ENCODE assay signal across 1 cellular context in the genomic region with DNA sequence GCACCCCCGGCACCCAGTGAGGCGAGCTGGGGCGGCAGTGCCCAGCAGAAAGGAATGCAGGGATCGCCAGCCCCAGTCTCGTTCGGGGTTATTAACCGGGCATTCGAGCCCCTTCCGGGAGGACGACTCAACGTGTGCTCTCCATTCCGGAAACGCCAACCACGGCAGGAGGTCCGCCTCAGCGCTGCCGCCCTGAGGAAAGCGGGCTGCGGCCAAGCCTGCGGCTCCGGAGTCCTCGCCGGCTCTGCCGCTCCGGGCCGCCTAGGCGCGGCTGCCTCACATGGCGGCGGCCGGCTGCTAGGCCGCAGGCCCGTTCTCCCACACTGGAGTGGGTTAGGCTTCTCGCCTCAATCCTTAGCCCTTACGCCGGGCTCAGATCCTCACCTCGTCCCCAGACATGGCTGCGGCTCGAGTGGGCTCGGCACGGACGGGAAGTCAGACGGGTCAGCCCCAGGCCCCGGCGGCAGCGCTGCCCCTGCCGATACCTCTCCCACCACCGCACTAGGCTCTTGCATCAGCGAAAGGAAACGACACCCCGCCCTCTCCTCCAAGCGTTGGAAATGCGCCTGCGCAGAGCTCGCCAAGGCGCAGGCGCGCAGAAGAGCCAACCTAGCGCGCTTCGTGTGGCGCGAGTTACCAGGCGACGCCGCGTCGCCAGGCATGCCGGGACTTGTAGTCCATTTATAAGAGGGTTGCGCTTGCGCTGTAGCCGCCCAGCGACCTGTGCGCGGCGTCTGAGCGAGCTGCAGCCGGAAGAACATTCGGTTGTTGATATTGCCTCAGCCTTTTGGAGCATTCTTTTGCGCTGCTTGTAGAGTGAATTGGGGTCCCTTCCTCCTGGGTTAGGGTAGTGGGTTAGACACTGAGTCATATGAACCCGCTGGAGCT.
TF ChIP-seq lines count a peak whose summit lies in the region.

A gene with protein sequence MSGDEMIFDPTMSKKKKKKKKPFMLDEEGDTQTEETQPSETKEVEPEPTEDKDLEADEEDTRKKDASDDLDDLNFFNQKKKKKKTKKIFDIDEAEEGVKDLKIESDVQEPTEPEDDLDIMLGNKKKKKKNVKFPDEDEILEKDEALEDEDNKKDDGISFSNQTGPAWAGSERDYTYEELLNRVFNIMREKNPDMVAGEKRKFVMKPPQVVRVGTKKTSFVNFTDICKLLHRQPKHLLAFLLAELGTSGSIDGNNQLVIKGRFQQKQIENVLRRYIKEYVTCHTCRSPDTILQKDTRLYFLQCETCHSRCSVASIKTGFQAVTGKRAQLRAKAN (minus strand): TSS at position 532 of the 888 bp plus-strand sequence. CDS start 133 bp downstream, at position 399.

TF ChIP-seq in HepG2, 621 proteins besides CTCF, POLR2A, EP300 and RAD21 (continued from another document and continues in another):
- TF ChIP-seq, protein P1, sequence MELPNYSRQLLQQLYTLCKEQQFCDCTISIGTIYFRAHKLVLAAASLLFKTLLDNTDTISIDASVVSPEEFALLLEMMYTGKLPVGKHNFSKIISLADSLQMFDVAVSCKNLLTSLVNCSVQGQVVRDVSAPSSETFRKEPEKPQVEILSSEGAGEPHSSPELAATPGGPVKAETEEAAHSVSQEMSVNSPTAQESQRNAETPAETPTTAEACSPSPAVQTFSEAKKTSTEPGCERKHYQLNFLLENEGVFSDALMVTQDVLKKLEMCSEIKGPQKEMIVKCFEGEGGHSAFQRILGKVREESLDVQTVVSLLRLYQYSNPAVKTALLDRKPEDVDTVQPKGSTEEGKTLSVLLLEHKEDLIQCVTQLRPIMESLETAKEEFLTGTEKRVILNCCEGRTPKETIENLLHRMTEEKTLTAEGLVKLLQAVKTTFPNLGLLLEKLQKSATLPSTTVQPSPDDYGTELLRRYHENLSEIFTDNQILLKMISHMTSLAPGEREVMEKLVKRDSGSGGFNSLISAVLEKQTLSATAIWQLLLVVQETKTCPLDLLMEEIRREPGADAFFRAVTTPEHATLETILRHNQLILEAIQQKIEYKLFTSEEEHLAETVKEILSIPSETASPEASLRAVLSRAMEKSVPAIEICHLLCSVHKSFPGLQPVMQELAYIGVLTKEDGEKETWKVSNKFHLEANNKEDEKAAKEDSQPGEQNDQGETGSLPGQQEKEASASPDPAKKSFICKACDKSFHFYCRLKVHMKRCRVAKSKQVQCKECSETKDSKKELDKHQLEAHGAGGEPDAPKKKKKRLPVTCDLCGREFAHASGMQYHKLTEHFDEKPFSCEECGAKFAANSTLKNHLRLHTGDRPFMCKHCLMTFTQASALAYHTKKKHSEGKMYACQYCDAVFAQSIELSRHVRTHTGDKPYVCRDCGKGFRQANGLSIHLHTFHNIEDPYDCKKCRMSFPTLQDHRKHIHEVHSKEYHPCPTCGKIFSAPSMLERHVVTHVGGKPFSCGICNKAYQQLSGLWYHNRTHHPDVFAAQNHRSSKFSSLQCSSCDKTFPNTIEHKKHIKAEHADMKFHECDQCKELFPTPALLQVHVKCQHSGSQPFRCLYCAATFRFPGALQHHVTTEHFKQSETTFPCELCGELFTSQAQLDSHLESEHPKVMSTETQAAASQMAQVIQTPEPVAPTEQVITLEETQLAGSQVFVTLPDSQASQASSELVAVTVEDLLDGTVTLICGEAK (IDR thresholded peaks at IDR 0.05): no peak
- TF ChIP-seq, protein P1 (CRISPR knock-in tag; IDR thresholded peaks at IDR 0.05): peak; percentile 90
- TF ChIP-seq FLYWCH1 (CRISPR knock-in tag; IDR thresholded peaks at IDR 0.05): 0 out of 2 replicates have a peak, but pooled peaks have one; percentile 52
- TF ChIP-seq UBTF (CRISPR knock-in tag; IDR thresholded peaks at IDR 0.05): peak; percentile 98
- peak; percentile 96 for TF ChIP-seq KAT8 (CRISPR knock-in tag; IDR thresholded peaks at IDR 0.05)
- peak; percentile 98 for TF ChIP-seq ERF (CRISPR knock-in tag; IDR thresholded peaks at IDR 0.05)
- TF ChIP-seq PAX8 (CRISPR knock-in tag; IDR thresholded peaks at IDR 0.05; ENCODE audit: borderline replicate concordance): no peak
- peak; percentile 67; the same call in 1 of the 2 replicates for TF ChIP-seq GFI1 (CRISPR knock-in tag; IDR thresholded peaks at IDR 0.05; ENCODE audit: borderline replicate concordance)
- TF ChIP-seq GABPA (IDR thresholded peaks at IDR 0.05; ENCODE audit: low read depth, low read length): peak; percentile 73
- peak; percentile 88 for TF ChIP-seq GABPA (CRISPR knock-in tag; IDR thresholded peaks at IDR 0.05; ENCODE audit: low read depth)
- peak; percentile 82; the same call in 1 of the 2 replicates for TF ChIP-seq ZNF546 (CRISPR knock-in tag; conservative IDR thresholded peaks at IDR 0.05)
- peak; percentile 100 for TF ChIP-seq ZNF143 (CRISPR knock-in tag; IDR thresholded peaks at IDR 0.05)
- TF ChIP-seq HMG20B (CRISPR knock-in tag; conservative IDR thresholded peaks at IDR 0.05): peak; percentile 45; the same call in 1 of the 2 replicates
- TF ChIP-seq ZNF230 (CRISPR knock-in tag; IDR thresholded peaks at IDR 0.05): peak; percentile 96; the same call in 1 of the 2 replicates
- no peak for TF ChIP-seq NFIB (CRISPR knock-in tag; IDR thresholded peaks at IDR 0.05; ENCODE audit: borderline replicate concordance)
- peak; percentile 96; the same call in 1 of the 2 replicates for TF ChIP-seq NFKBIZ (CRISPR knock-in tag; IDR thresholded peaks at IDR 0.05)
- peak; percentile 97 for TF ChIP-seq MXD4 (CRISPR knock-in tag; IDR thresholded peaks at IDR 0.05)
- peak; percentile 100 for TF ChIP-seq RBFOX2 (IDR thresholded peaks at IDR 0.05; ENCODE audit: low read depth, low read length)
- TF ChIP-seq TERF1 (CRISPR knock-in tag; IDR thresholded peaks at IDR 0.05): no peak; the same call in none of the 2 replicates
- TF ChIP-seq ZFP91 (CRISPR knock-in tag; IDR thresholded peaks at IDR 0.05; ENCODE audit: borderline replicate concordance): peak; percentile 97
- TF ChIP-seq TCF12 (IDR thresholded peaks at IDR 0.05): no peak
- peak; percentile 82 for TF ChIP-seq TCF12 (CRISPR knock-in tag; IDR thresholded peaks at IDR 0.05)
- TF ChIP-seq ZNF550 (CRISPR knock-in tag; IDR thresholded peaks at IDR 0.05; ENCODE audit: borderline replicate concordance): peak; percentile 90; the same call in 1 of the 2 replicates
- TF ChIP-seq DNMT3B (CRISPR knock-in tag; conservative IDR thresholded peaks at IDR 0.05): no peak; the same call in 1 of the 2 replicates
- TF ChIP-seq NR2F2 (IDR thresholded peaks at IDR 0.05; ENCODE audit: borderline replicate concordance, low read depth): peak; percentile 46; the same call in 1 of the 2 replicates
- no peak for TF ChIP-seq PBX2 (CRISPR knock-in tag; IDR thresholded peaks at IDR 0.05)
- peak; percentile 93 for TF ChIP-seq ZNF563 (CRISPR knock-in tag; IDR thresholded peaks at IDR 0.05)
- TF ChIP-seq PRMT3 (CRISPR knock-in tag; IDR thresholded peaks at IDR 0.05; ENCODE audit: borderline replicate concordance, low read depth): peak; percentile 71; the same call in 1 of the 2 replicates
- peak; percentile 92 for TF ChIP-seq TOPORS (CRISPR knock-in tag; IDR thresholded peaks at IDR 0.05)
- no peak for TF ChIP-seq ZMAT5 (CRISPR knock-in tag; IDR thresholded peaks at IDR 0.05; ENCODE audit: borderline replicate concordance, low read depth)
- TF ChIP-seq ZNF274 (CRISPR knock-in tag; IDR thresholded peaks at IDR 0.05): peak; percentile 92
- peak; percentile 72 for TF ChIP-seq NFYC (CRISPR knock-in tag; IDR thresholded peaks at IDR 0.05)
- TF ChIP-seq HCFC1 (IDR thresholded peaks at IDR 0.05; ENCODE audit: low read depth, low read length): peak; percentile 100
- peak; percentile 99; the same call in 1 of the 2 replicates for TF ChIP-seq ZNF674 (CRISPR knock-in tag; IDR thresholded peaks at IDR 0.05; ENCODE audit: low read depth)
- peak; percentile 87 for TF ChIP-seq ZSCAN9 (CRISPR knock-in tag; IDR thresholded peaks at IDR 0.05; ENCODE audit: borderline replicate concordance)
- no peak for TF ChIP-seq SCMH1 (CRISPR knock-in tag; IDR thresholded peaks at IDR 0.05; ENCODE audit: borderline replicate concordance)
- TF ChIP-seq BCL6 (CRISPR knock-in tag; IDR thresholded peaks at IDR 0.05): peak; percentile 60; the same call in 1 of the 2 replicates
- TF ChIP-seq, protein P2, sequence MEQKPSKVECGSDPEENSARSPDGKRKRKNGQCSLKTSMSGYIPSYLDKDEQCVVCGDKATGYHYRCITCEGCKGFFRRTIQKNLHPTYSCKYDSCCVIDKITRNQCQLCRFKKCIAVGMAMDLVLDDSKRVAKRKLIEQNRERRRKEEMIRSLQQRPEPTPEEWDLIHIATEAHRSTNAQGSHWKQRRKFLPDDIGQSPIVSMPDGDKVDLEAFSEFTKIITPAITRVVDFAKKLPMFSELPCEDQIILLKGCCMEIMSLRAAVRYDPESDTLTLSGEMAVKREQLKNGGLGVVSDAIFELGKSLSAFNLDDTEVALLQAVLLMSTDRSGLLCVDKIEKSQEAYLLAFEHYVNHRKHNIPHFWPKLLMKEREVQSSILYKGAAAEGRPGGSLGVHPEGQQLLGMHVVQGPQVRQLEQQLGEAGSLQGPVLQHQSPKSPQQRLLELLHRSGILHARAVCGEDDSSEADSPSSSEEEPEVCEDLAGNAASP (CRISPR knock-in tag; IDR thresholded peaks at IDR 0.05; ENCODE audit: borderline replicate concordance): no peak; the same call in 1 of the 2 replicates
